In genomic region chr4:121138445-121138844, GRCh38 we compare ENCODE assay signal across 22 cellular contexts. TPM values are rescaled to one million over a fixed set of nuclear protein-coding genes. Genes with fewer than 3 reads are reported as not detected.
DNase-seq lines count a peak whose midpoint lies in the region; ATAC-seq and TF ChIP-seq lines count a peak whose summit lies in the region.
"Had no signal": no experiment of that assay in that cellular context is flagged by ENCODE, and none has a peak within 500 bp of the region (broad histone marks: within the 10 kb centered on the region; RNA-seq: fewer than 3 reads in every experiment).

No MANE protein-coding gene starts in this region.

- H3F3A ChIP-seq in PC-3 (ENCODE audit: low read length, unreplicated experiment) = no peaks in the 10 kb centered on the region

- POLR2A ChIA-PET in activated CD4-positive, alpha-beta T cell treated with anti-CD3 and anti-CD28 coated beads, Interleukin-2, amount 10 ng/mL, durations not matched to agents 7 days and 5 days (lab: Charles Lee) = no interaction called here
- POLR2A ChIA-PET in naive thymus-derived CD8-positive, alpha-beta T cell (lab: Charles Lee) = interaction anchor here (1.2 kb wide), 1 partner anchor 12 kb away, joined by 3 read pairs; no protein-coding TSS in a partner anchor
- POLR2A ChIA-PET in PC-3 (lab: Charles Lee; ENCODE audit: unreplicated experiment) = no interaction called here

- H3K9me2 ChIP-seq in PC-3 (replicated peaks; ENCODE audit: low read length) = no peaks in the 10 kb centered on the region
- H3K9me2 ChIP-seq: SK-N-SH had no signal

- CTCF ChIA-PET in activated CD4-positive, alpha-beta T cell treated with anti-CD3 and anti-CD28 coated beads, Interleukin-2, amount 10 ng/mL, durations not matched to agents 7 days and 5 days (lab: Charles Lee) = interaction anchor here (1.1 kb wide), 1 partner anchor 14 kb away, joined by 3 read pairs; no protein-coding TSS in a partner anchor
- CTCF ChIA-PET in PC-3 (lab: Charles Lee) = interaction anchor here (0.6 kb wide), 1 partner anchor 49 kb away, joined by 5 read pairs; no protein-coding TSS in a partner anchor

- no peaks in the 10 kb centered on the region for H3K79me2 ChIP-seq in PC-3 (ENCODE audit: low read length)

- H3K4me2 ChIP-seq in PC-3 (ENCODE audit: low read length) = no peak overlapping the region

- H3K27me3 Mint-ChIP-seq in activated CD4-positive, alpha-beta T cell treated with anti-CD3 and anti-CD28 coated beads, Interleukin-2, amount 10 ng/mL, durations not matched to agents 24 days and 14 days = peaks cover 2% of the 10 kb centered on the region
- H3K27me3 Mint-ChIP-seq in activated CD4-positive, alpha-beta T cell treated with anti-CD3 and anti-CD28 coated beads, Interleukin-2, amount 10 ng/mL, durations not matched to agents 7 days and 5 days = peaks cover 2% of the 10 kb centered on the region
- H3K27me3 Mint-ChIP-seq in activated T-helper 1 cell treated with anti-CD3 and anti-CD28 coated beads, Interleukin-12 subunit alpha, Interleukin-12 subunit beta, Interleukin-2, Interleukin-4 antibody, amounts not matched to agents 30 ng/mL and 10 ng/mL and 1 ng/mL, durations not matched to agents 14 hours and 24 hours and 36 hours (ENCODE audit: insufficient read depth) = peaks cover 2% of the 10 kb centered on the region
- H3K27me3 Mint-ChIP-seq in naive thymus-derived CD8-positive, alpha-beta T cell = no peaks in the 10 kb centered on the region
- H3K27me3 Mint-ChIP-seq: activated B cell treated with CpG ODN at 0.5 μM for 24 hours; stimulated activated naive B cell treated with anti-CD40 and anti-IgM and Interleukin-4, amounts not matched to agents 10 μg/mL and 1 μg/mL and 100 μg/mL, for 72 hours had no signal

- H3K4me3 ChIP-seq in PC-3 (ENCODE audit: low read length) = no peak overlapping the region
- H3K4me3 ChIP-seq: lung, tibial artery had no signal

- BruUV-seq in PC-3 (replicated peaks; lab: Mats Ljungman, UMichigan) = no TSS peak

- H3K27me3 ChIP-seq in PC-3 (ENCODE audit: low read length) = no peaks in the 10 kb centered on the region
- H3K27me3 ChIP-seq: neutrophil, tibial artery had no signal

- H3K27ac Mint-ChIP-seq in activated CD4-positive, alpha-beta T cell treated with anti-CD3 and anti-CD28 coated beads, Interleukin-2, amount 10 ng/mL, durations not matched to agents 24 days and 14 days = peak overlapping the region; percentile 61
- no peak overlapping the region for H3K27ac Mint-ChIP-seq in activated CD4-positive, alpha-beta T cell treated with anti-CD3 and anti-CD28 coated beads, Interleukin-2, amount 10 ng/mL, durations not matched to agents 7 days and 5 days
- peak overlapping the region; percentile 70 for H3K27ac Mint-ChIP-seq in activated T-helper 1 cell treated with anti-CD3 and anti-CD28 coated beads, Interleukin-12 subunit alpha, Interleukin-12 subunit beta, Interleukin-2, Interleukin-4 antibody, amounts not matched to agents 30 ng/mL and 10 ng/mL and 1 ng/mL, durations not matched to agents 14 hours and 24 hours and 36 hours
- peak overlapping the region; percentile 72 to 98 (median 95) for H3K27ac Mint-ChIP-seq in naive thymus-derived CD8-positive, alpha-beta T cell
- H3K27ac Mint-ChIP-seq: activated B cell treated with CpG ODN at 0.5 μM for 24 hours; H9; stimulated activated naive B cell treated with anti-CD40 and anti-IgM and Interleukin-4, amounts not matched to agents 10 μg/mL and 1 μg/mL and 100 μg/mL, for 72 hours had no signal

- no peaks in the 10 kb centered on the region for H4K20me1 ChIP-seq in PC-3 (ENCODE audit: low read length)

- peaks cover 41% of the 10 kb centered on the region for H3K4me1 Mint-ChIP-seq in activated CD4-positive, alpha-beta T cell treated with anti-CD3 and anti-CD28 coated beads, Interleukin-2, amount 10 ng/mL, durations not matched to agents 24 days and 14 days
- peaks cover 40% of the 10 kb centered on the region for H3K4me1 Mint-ChIP-seq in activated CD4-positive, alpha-beta T cell treated with anti-CD3 and anti-CD28 coated beads, Interleukin-2, amount 10 ng/mL, durations not matched to agents 7 days and 5 days
- H3K4me1 Mint-ChIP-seq in activated T-helper 1 cell treated with anti-CD3 and anti-CD28 coated beads, Interleukin-12 subunit alpha, Interleukin-12 subunit beta, Interleukin-2, Interleukin-4 antibody, amounts not matched to agents 30 ng/mL and 10 ng/mL and 1 ng/mL, durations not matched to agents 14 hours and 24 hours and 36 hours (ENCODE audit: low read depth) = peaks cover 35% of the 10 kb centered on the region
- peaks cover 32 to 55% (median 48%) of the 10 kb centered on the region in 4 donors for H3K4me1 Mint-ChIP-seq in naive thymus-derived CD8-positive, alpha-beta T cell
- H3K4me1 Mint-ChIP-seq: activated B cell treated with CpG ODN at 0.5 μM for 24 hours; H9; stimulated activated naive B cell treated with anti-CD40 and anti-IgM and Interleukin-4, amounts not matched to agents 10 μg/mL and 1 μg/mL and 100 μg/mL, for 72 hours had no signal

- H3K9me3 Mint-ChIP-seq in activated CD4-positive, alpha-beta T cell treated with anti-CD3 and anti-CD28 coated beads, Interleukin-2, amount 10 ng/mL, durations not matched to agents 24 days and 14 days = peaks cover 5% of the 10 kb centered on the region
- no peaks in the 10 kb centered on the region for H3K9me3 Mint-ChIP-seq in activated CD4-positive, alpha-beta T cell treated with anti-CD3 and anti-CD28 coated beads, Interleukin-2, amount 10 ng/mL, durations not matched to agents 7 days and 5 days
- H3K9me3 Mint-ChIP-seq in activated T-helper 1 cell treated with anti-CD3 and anti-CD28 coated beads, Interleukin-12 subunit alpha, Interleukin-12 subunit beta, Interleukin-2, Interleukin-4 antibody, amounts not matched to agents 30 ng/mL and 10 ng/mL and 1 ng/mL, durations not matched to agents 14 hours and 24 hours and 36 hours = peaks cover 5% of the 10 kb centered on the region
- peaks cover 0 to 5% (median 0%) of the 10 kb centered on the region in 9 donors for H3K9me3 Mint-ChIP-seq in naive thymus-derived CD8-positive, alpha-beta T cell
- H3K9me3 Mint-ChIP-seq: activated B cell treated with CpG ODN at 0.5 μM for 24 hours; H9; stimulated activated naive B cell treated with anti-CD40 and anti-IgM and Interleukin-4, amounts not matched to agents 10 μg/mL and 1 μg/mL and 100 μg/mL, for 72 hours had no signal

- intact Hi-C loops in activated CD4-positive, alpha-beta T cell treated with anti-CD3 and anti-CD28 coated beads, Interleukin-2, amount 10 ng/mL, durations not matched to agents 24 days and 14 days (cut with micrococcal nuclease) = loop anchor here (1.0 to 5.0 kb wide), 5 partner anchors 12 to 119 kb away; no protein-coding TSS in a partner anchor
- intact Hi-C loops in activated T-helper 1 cell treated with anti-CD3 and anti-CD28 coated beads, Interleukin-12 subunit alpha, Interleukin-12 subunit beta, Interleukin-2, Interleukin-4 antibody, amounts not matched to agents 30 ng/mL and 10 ng/mL and 1 ng/mL, durations not matched to agents 14 hours and 24 hours and 36 hours (cut with micrococcal nuclease) = loop anchor here (1.0 to 5.0 kb wide), 9 partner anchors 12 to 659 kb away; no protein-coding TSS in a partner anchor
- intact Hi-C loops in PC-3 (cut with micrococcal nuclease) = no loop called here

- H3K9me3 ChIP-seq in PC-3 (ENCODE audit: low read length) = no peaks in the 10 kb centered on the region
- H3K9me3 ChIP-seq: neutrophil, SK-N-SH, tibial artery had no signal

- DNase-seq in activated CD4-positive, alpha-beta T cell treated with anti-CD3 and anti-CD28 coated beads, Interleukin-2, amount 10 ng/mL, durations not matched to agents 24 days and 14 days = no peak
- no peak for DNase-seq in activated CD4-positive, alpha-beta T cell treated with anti-CD3 and anti-CD28 coated beads, Interleukin-2, amount 10 ng/mL, durations not matched to agents 7 days and 5 days
- DNase-seq in activated T-helper 1 cell treated with anti-CD3 and anti-CD28 coated beads, Interleukin-12 subunit alpha, Interleukin-12 subunit beta, Interleukin-2, Interleukin-4 antibody, amounts not matched to agents 30 ng/mL and 10 ng/mL and 1 ng/mL, durations not matched to agents 14 hours and 24 hours and 36 hours (ENCODE audit: low spot score) = no peak
- no peak for DNase-seq in naive thymus-derived CD8-positive, alpha-beta T cell
- no peak for DNase-seq in PC-3
- DNase-seq: activated B cell treated with CpG ODN at 0.5 μM for 24 hours; activated effector memory CD4-positive, alpha-beta T cell treated with Interleukin-2 at 50 U/mL for 16 hours; anterior cingulate cortex; H9; kidney glomerular epithelial cell; NCI-H1694 treated with DMSO at 0.1 percent for 48 hours; NCI-H526 treated with DMSO at 0.1 percent for 48 hours; SK-N-SH; stimulated activated naive B cell treated with anti-CD40 and anti-IgM and Interleukin-4, amounts not matched to agents 10 μg/mL and 1 μg/mL and 100 μg/mL, for 72 hours; tibial artery had no signal

- peaks cover 6% of the 10 kb centered on the region; the same call in 1 of the 2 replicates for H3K4me1 ChIP-seq in PC-3 (ENCODE audit: insufficient read depth, low read length)
- H3K4me1 ChIP-seq: tibial artery had no signal

- no peak for TF ChIP-seq CTCF in PC-3 (conservative IDR thresholded peaks at IDR 0.05; ENCODE audit: low read depth, low read length)

- H3K9ac ChIP-seq in PC-3 (ENCODE audit: low read length) = no peak overlapping the region

- H3K36me3 Mint-ChIP-seq in activated CD4-positive, alpha-beta T cell treated with anti-CD3 and anti-CD28 coated beads, Interleukin-2, amount 10 ng/mL, durations not matched to agents 24 days and 14 days (ENCODE audit: low read depth) = peaks cover 31% of the 10 kb centered on the region
- H3K36me3 Mint-ChIP-seq in activated CD4-positive, alpha-beta T cell treated with anti-CD3 and anti-CD28 coated beads, Interleukin-2, amount 10 ng/mL, durations not matched to agents 7 days and 5 days (ENCODE audit: low read depth) = peaks cover 9% of the 10 kb centered on the region
- H3K36me3 Mint-ChIP-seq in activated T-helper 1 cell treated with anti-CD3 and anti-CD28 coated beads, Interleukin-12 subunit alpha, Interleukin-12 subunit beta, Interleukin-2, Interleukin-4 antibody, amounts not matched to agents 30 ng/mL and 10 ng/mL and 1 ng/mL, durations not matched to agents 14 hours and 24 hours and 36 hours (ENCODE audit: low read depth) = peaks cover 36% of the 10 kb centered on the region
- no peaks in the 10 kb centered on the region for H3K36me3 Mint-ChIP-seq in naive thymus-derived CD8-positive, alpha-beta T cell
- H3K36me3 Mint-ChIP-seq: stimulated activated naive B cell treated with anti-CD40 and anti-IgM and Interleukin-4, amounts not matched to agents 10 μg/mL and 1 μg/mL and 100 μg/mL, for 72 hours had no signal

- no peaks in the 10 kb centered on the region for H3K36me3 ChIP-seq in PC-3 (ENCODE audit: low read depth, low read length)
- H3K36me3 ChIP-seq: neutrophil, tibial artery had no signal

- H3K4me3 Mint-ChIP-seq in activated CD4-positive, alpha-beta T cell treated with anti-CD3 and anti-CD28 coated beads, Interleukin-2, amount 10 ng/mL, durations not matched to agents 24 days and 14 days = peak overlapping the region; percentile 39
- H3K4me3 Mint-ChIP-seq in activated CD4-positive, alpha-beta T cell treated with anti-CD3 and anti-CD28 coated beads, Interleukin-2, amount 10 ng/mL, durations not matched to agents 7 days and 5 days = no peak overlapping the region
- peak overlapping the region; percentile 25 for H3K4me3 Mint-ChIP-seq in activated T-helper 1 cell treated with anti-CD3 and anti-CD28 coated beads, Interleukin-12 subunit alpha, Interleukin-12 subunit beta, Interleukin-2, Interleukin-4 antibody, amounts not matched to agents 30 ng/mL and 10 ng/mL and 1 ng/mL, durations not matched to agents 14 hours and 24 hours and 36 hours
- peak overlapping the region in 9 of 10 donors; percentile 23 to 70 (median 31) for H3K4me3 Mint-ChIP-seq in naive thymus-derived CD8-positive, alpha-beta T cell
- H3K4me3 Mint-ChIP-seq: activated B cell treated with CpG ODN at 0.5 μM for 24 hours; H9; stimulated activated naive B cell treated with anti-CD40 and anti-IgM and Interleukin-4, amounts not matched to agents 10 μg/mL and 1 μg/mL and 100 μg/mL, for 72 hours had no signal

- peak; percentile 4 for ATAC-seq in GM21529 (IDR thresholded peaks at IDR 0.05; ENCODE audit: unreplicated experiment)
- ATAC-seq in naive thymus-derived CD8-positive, alpha-beta T cell = no peak
- ATAC-seq in HG02852 (IDR thresholded peaks at IDR 0.05; ENCODE audit: unreplicated experiment) = no peak
- no peak for ATAC-seq in HG03457 (IDR thresholded peaks at IDR 0.05; ENCODE audit: unreplicated experiment)
- no peak for ATAC-seq in PC-3

- no peak overlapping the region for H3K27ac ChIP-seq in PC-3 (ENCODE audit: low read length)
- H3K27ac ChIP-seq: neutrophil, RWPE1, tibial artery had no signal

- H2AFZ ChIP-seq in PC-3 (ENCODE audit: low read length) = no peak overlapping the region

RNA-seq across cellular contexts. Expression of gene TNIP3, which starts 25.7 kb away (rescaled TPM):
- 18.9 and 20.9 TPM in 2 replicates for total RNA-seq in activated CD4-positive, alpha-beta T cell treated with anti-CD3 and anti-CD28 coated beads, Interleukin-2, amount 10 ng/mL, durations not matched to agents 24 days and 14 days
- under 1 TPM; 0.74 to 0.75 TPM for total RNA-seq in activated CD4-positive, alpha-beta T cell treated with anti-CD3 and anti-CD28 coated beads, Interleukin-2, amount 10 ng/mL, durations not matched to agents 7 days and 5 days
- total RNA-seq in activated T-helper 1 cell treated with anti-CD3 and anti-CD28 coated beads, Interleukin-12 subunit alpha, Interleukin-12 subunit beta, Interleukin-2, Interleukin-4 antibody, amounts not matched to agents 30 ng/mL and 10 ng/mL and 1 ng/mL, durations not matched to agents 14 hours and 24 hours and 36 hours = 21.9 and 23.9 TPM in 2 replicates
- under 1 TPM; 0.29 to 0.49 TPM for total RNA-seq in naive thymus-derived CD8-positive, alpha-beta T cell
- 1 to 10 TPM in 2 of 3 donors, under 1 TPM in 1; 0.88 to 8.0 (median 1.1) TPM for polyA plus RNA-seq in naive thymus-derived CD8-positive, alpha-beta T cell
- total RNA-seq in PC-3 (2014; rRNA removed) = not detected in 2 replicates
- total RNA-seq: activated B cell treated with CpG ODN at 0.5 μM for 24 hours, cardiac septum, H9 had no signal

Comparison
In these comparisons a context has a peak if more than half of its experiments do, and no peak if none do; other contexts are left out.
1. RNA of gene TNIP3, which starts 25.7 kb away (total RNA-seq): 21.9 to 23.9 TPM in activated T-helper 1 cell treated with anti-CD3 and anti-CD28 coated beads, Interleukin-12 subunit alpha, Interleukin-12 subunit beta, Interleukin-2, Interleukin-4 antibody, amounts not matched to agents 30 ng/mL and 10 ng/mL and 1 ng/mL, durations not matched to agents 14 hours and 24 hours and 36 hours and 18.9 to 20.9 TPM in activated CD4-positive, alpha-beta T cell treated with anti-CD3 and anti-CD28 coated beads, Interleukin-2, amount 10 ng/mL, durations not matched to agents 24 days and 14 days; 0.74 to 0.75 TPM in activated CD4-positive, alpha-beta T cell treated with anti-CD3 and anti-CD28 coated beads, Interleukin-2, amount 10 ng/mL, durations not matched to agents 7 days and 5 days, 0.29 to 0.49 TPM in naive thymus-derived CD8-positive, alpha-beta T cell and not detected in PC-3; every median in the first group is over 10 times any median in the second.